In genomic region chr3:168426196-168426595, GRCh38 we compare ENCODE assay signal across 27 cellular contexts.
DNase-seq lines count a peak whose midpoint lies in the region; ATAC-seq and TF ChIP-seq lines count a peak whose summit lies in the region.
"Had no signal": no experiment of that assay in that cellular context is flagged by ENCODE, and none has a peak within 500 bp of the region (broad histone marks: within the 10 kb centered on the region; RNA-seq: fewer than 3 reads in every experiment).

No MANE protein-coding gene starts in this region.

- TF ChIP-seq CTCF in RWPE2 (IDR thresholded peaks at IDR 0.05; ENCODE audit: poor library complexity, severe bottlenecking) (no peak), fibroblast of lung (conservative IDR thresholded peaks at IDR 0.05 in 1 of 2, IDR thresholded peaks at IDR 0.05 in 1 of 2; ENCODE audit: low read depth in 1 of 2, low read length in 2 of 2) (no peak)

- H3K4me3 ChIP-seq in RWPE2 (ENCODE audit: severe bottlenecking): no peak overlapping the region
- no peak overlapping the region for H3K4me3 ChIP-seq in fibroblast of lung (replicated peaks in 1 of 4; ENCODE audit: control extremely low read depth in 1 of 4, insufficient read depth in 1 of 4, low read depth in 3 of 4, low read length in 4 of 4)
- H3K4me3 ChIP-seq: left ventricle myocardium inferior, sigmoid colon had no signal

- no peaks in the 10 kb centered on the region for H3K4me1 ChIP-seq in RWPE2 (ENCODE audit: insufficient read depth, poor library complexity, severe bottlenecking)
- no peaks in the 10 kb centered on the region for H3K4me1 ChIP-seq in fibroblast of lung (ENCODE audit: control insufficient read depth, extremely low read depth, insufficient read depth, low read length)
- H3K4me1 ChIP-seq: left ventricle myocardium inferior, sigmoid colon had no signal

- H3K9me3 ChIP-seq in RWPE2 (ENCODE audit: severe bottlenecking) (no peaks in the 10 kb centered on the region), fibroblast of lung (ENCODE audit: control insufficient read depth, insufficient read depth, low read depth, low read length) (no peaks in the 10 kb centered on the region)
- H3K9me3 ChIP-seq: left ventricle myocardium inferior, sigmoid colon had no signal

- no peak overlapping the region for H3K9ac ChIP-seq in fibroblast of lung (ENCODE audit: insufficient read depth, low read length)

- no peaks in the 10 kb centered on the region for H3K79me2 ChIP-seq in fibroblast of lung (ENCODE audit: control insufficient read depth, insufficient read depth, low read length)

- peak; percentile 71 for ATAC-seq in RWPE2 (ENCODE audit: low read depth)
- no peak for ATAC-seq in GM19324 (IDR thresholded peaks at IDR 0.05; ENCODE audit: low FRiP score, unreplicated experiment)
- ATAC-seq: activated naive CD8-positive, alpha-beta T cell treated with anti-CD3 and anti-CD28 coated beads, Interleukin-2, amount 50 U/mL, for 24 hours; activated T-cell treated with anti-CD3 and anti-CD28 coated beads, Interleukin-2, amount 50 U/mL, for 4 hours; Panc1; stimulated activated naive CD8-positive, alpha-beta T cell treated with anti-CD3 and anti-CD28 coated beads, Interleukin-15, Interleukin-2, amounts not matched to agents 100 U/mL and 50 U/mL, for 24 hours had no signal

- no peaks in the 10 kb centered on the region for H4K20me1 ChIP-seq in fibroblast of lung (ENCODE audit: control insufficient read depth, extremely low read depth, insufficient read depth, low read length)

- H2AFZ ChIP-seq in fibroblast of lung (ENCODE audit: low read length): no peak overlapping the region

- H3K4me2 ChIP-seq in fibroblast of lung (ENCODE audit: extremely low read depth, insufficient read depth, low read length): no peak overlapping the region

- H3K27me3 ChIP-seq in RWPE2 (ENCODE audit: insufficient read depth, poor library complexity, severe bottlenecking): no peaks in the 10 kb centered on the region
- H3K27me3 ChIP-seq in fibroblast of lung (ENCODE audit: control insufficient read depth, insufficient read depth, low read length): no peaks in the 10 kb centered on the region
- H3K27me3 ChIP-seq: sigmoid colon had no signal

- H3K36me3 ChIP-seq in RWPE2 (ENCODE audit: low read depth) (no peaks in the 10 kb centered on the region), fibroblast of lung (ENCODE audit: control insufficient read depth, insufficient read depth, low read length) (no peaks in the 10 kb centered on the region)
- H3K36me3 ChIP-seq: left ventricle myocardium inferior, sigmoid colon had no signal

- H3K27ac ChIP-seq in RWPE2 (ENCODE audit: poor library complexity, severe bottlenecking) (no peak overlapping the region), fibroblast of lung (ENCODE audit: insufficient read depth, low read length) (no peak overlapping the region)
- H3K27ac ChIP-seq: HL-60, left ventricle myocardium inferior, sigmoid colon had no signal

- DNase-seq in EL: peak; percentile 8
- no peak for DNase-seq in RWPE2 (ENCODE audit: low spot score)
- peak; percentile 48 to 66 for DNase-seq in fibroblast of lung (ENCODE audit: low read depth in 2 of 2)
- DNase-seq in stromal cell of bone marrow (ENCODE audit: low read depth): peak; percentile 25
- DNase-seq in NCI-H1436 (lab: John Stamatoyannopoulos, UW): no peak
- DNase-seq in hippocampal formation (lab: John Stamatoyannopoulos, UW): no peak
- DNase-seq: activated CD4-positive, alpha-beta T cell treated with anti-CD3 and anti-CD28 coated beads, Interleukin-2, amount 10 ng/mL, durations not matched to agents 24 days and 14 days; activated gamma-delta T cell treated with Interleukin-2 at 50 U/mL for 16 hours; activated naive CD8-positive, alpha-beta T cell treated with anti-CD3 and anti-CD28 coated beads, Interleukin-2, amount 50 U/mL, for 24 hours; activated T-cell treated with anti-CD3 and anti-CD28 coated beads, Interleukin-2, amount 50 U/mL, for 4 hours; C1 segment of cervical spinal cord; DMS79; effector memory CD4-positive, alpha-beta T cell; erythroblast; islet precursor cell; left ventricle myocardium inferior; mesendoderm; NCI-H1092; NCI-H187 treated with DMSO at 0.1 percent for 48 hours; NCI-H526; SIG-M5; sigmoid colon; stimulated activated CD4-positive, alpha-beta T cell treated with anti-CD3 and anti-CD28 coated beads, Interleukin-15, amount 100 ng/mL, for 24 hours; stimulated activated naive CD8-positive, alpha-beta T cell treated with anti-CD3 and anti-CD28 coated beads, Interleukin-15, Interleukin-2, amounts not matched to agents 100 U/mL and 50 U/mL, for 24 hours had no signal

Comparison
In these comparisons a context has a peak if more than half of its experiments do, and no peak if none do; other contexts are left out.
1. DNase-seq: peak in EL (single experiment), fibroblast of lung (2 of 2) and stromal cell of bone marrow (single experiment); none in RWPE2 (single experiment), NCI-H1436 (single experiment) and hippocampal formation (0 of 2).